In the genomic region with DNA sequence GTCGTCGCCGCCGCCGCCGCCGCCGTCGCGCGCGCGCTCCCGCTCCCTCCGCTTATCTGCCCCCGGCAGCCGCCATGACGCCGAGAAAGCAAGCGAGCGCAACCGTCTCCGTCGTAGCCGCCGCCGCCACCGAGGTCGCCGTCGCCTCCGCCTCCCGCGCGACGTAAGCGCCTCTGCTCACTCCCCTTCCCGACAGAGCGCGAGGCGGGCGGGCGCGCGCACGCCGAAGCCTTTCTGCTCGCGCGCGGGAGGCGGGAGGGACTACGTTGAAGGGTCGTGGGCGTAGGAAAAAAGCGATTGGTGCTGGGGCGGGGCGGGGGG, we compare ENCODE assay signal across 8 cellular contexts. TPM values are rescaled to one million over a fixed set of nuclear protein-coding genes. Genes with fewer than 3 reads are reported as not detected.
A peak's percentile ranks its signal among the peaks of the same experiment; 100 is the strongest.
DNase-seq lines count a peak whose midpoint lies in the region; ATAC-seq and FAIRE-seq lines count a peak whose summit lies in the region.

A gene (minus strand): TSS at position 206 of the 321 bp plus-strand sequence. CDS start 2,621 bp downstream, outside the sequence.

- intact Hi-C loops in T-helper 1 cell treated with Interleukin-12 subunit alpha and Interleukin-12 subunit beta and Interleukin-4 antibody, amounts not matched to agents 30 ng/mL and 1 ng/mL, for 36 hours (cut with micrococcal nuclease), result loop anchor here (1.0 to 10.0 kb wide), 11 partner anchors 77 to 1992 kb away; a partner anchor contains a TSS
- intact Hi-C loops in left ventricle myocardium superior (cut with micrococcal nuclease), result no loop called here

- peak; percentile 62 for FAIRE-seq in urothelium cell line (lab: Jason Lieb, UNC)

- ATAC-seq in GM18499 (IDR thresholded peaks at IDR 0.05; ENCODE audit: insufficient read depth, unreplicated experiment), result peak; percentile 23
- peak; percentile 42 for ATAC-seq in HG02884 (IDR thresholded peaks at IDR 0.05; ENCODE audit: unreplicated experiment)
- ATAC-seq in left ventricle myocardium superior, result peak; percentile 94

- DNase-seq in NCI-H1694 treated with DMSO at 0.1 percent for 48 hours (lab: John Stamatoyannopoulos, UW), result peak; percentile 81
- DNase-seq in amygdala (lab: John Stamatoyannopoulos, UW), result peak in 51 of 56 donors; percentile 73 to 97 (median 92)
- DNase-seq in left ventricle myocardium superior, result peak; percentile 98
- peak; percentile 86 for DNase-seq in pulmonary artery endothelial cell (ENCODE audit: low read depth, low spot score)
- DNase-seq in urothelium cell line (ENCODE audit: low spot score), result peak; percentile 91

RNA-seq across cellular contexts. Expression of the gene that starts here (rescaled TPM):
- 54.5 and 63.8 TPM in 2 replicates for total RNA-seq in T-helper 1 cell treated with Interleukin-12 subunit alpha and Interleukin-12 subunit beta and Interleukin-4 antibody, amounts not matched to agents 30 ng/mL and 1 ng/mL, for 36 hours
- total RNA-seq in left ventricle myocardium superior (11.5 TPM), pulmonary artery endothelial cell (75.2 and 81.6 TPM in 2 replicates)

Comparison
In these comparisons a context has a peak if more than half of its experiments do, and no peak if none do; other contexts are left out.
1. Peak in every context shown above with its lines: DNase-seq and ATAC-seq.
2. ATAC-seq: peak in every context shown above with its lines; median percentile 94 in left ventricle myocardium superior; 42 in HG02884; 23 in GM18499.